In the genomic region with DNA sequence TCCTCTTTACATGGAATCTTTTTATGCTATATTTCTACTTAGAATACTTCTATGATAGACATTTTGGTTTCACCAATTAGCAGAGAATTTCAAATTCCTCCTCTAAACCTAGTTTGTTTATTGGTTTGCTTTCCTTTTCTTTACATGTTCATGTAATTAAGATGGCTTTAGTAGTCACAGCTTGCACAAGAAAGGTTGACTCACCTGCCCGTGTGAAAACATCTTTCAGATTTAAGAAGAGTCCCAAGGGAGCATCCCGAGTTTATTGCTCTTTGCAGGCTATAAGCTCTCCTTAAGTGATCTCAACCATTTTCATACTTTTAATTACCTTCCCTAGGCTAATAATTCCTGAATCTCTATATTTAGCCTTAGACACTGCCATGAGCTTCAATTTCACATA, we compare ENCODE assay signal across 1 cellular context.
TF ChIP-seq lines count a peak whose summit lies in the region.

No MANE protein-coding gene starts in this region.

TF ChIP-seq in A549, 52 proteins besides CTCF, POLR2A, EP300 and RAD21 (continued from another document):
- no peak for TF ChIP-seq E2F6 (IDR thresholded peaks at IDR 0.05; ENCODE audit: borderline replicate concordance, low read depth)
- TF ChIP-seq EHMT2 (IDR thresholded peaks at IDR 0.05; ENCODE audit: low read depth) = no peak
- TF ChIP-seq MAX (IDR thresholded peaks at IDR 0.05) = no peak
- TF ChIP-seq CHD2 (IDR thresholded peaks at IDR 0.05; ENCODE audit: low read length, partially characterized antibody) = no peak
- no peak for TF ChIP-seq REST (IDR thresholded peaks at IDR 0.05)
- no peak for TF ChIP-seq FOSB (CRISPR knock-in tag; IDR thresholded peaks at IDR 0.05)
- TF ChIP-seq JUNB (IDR thresholded peaks at IDR 0.05) = no peak
- TF ChIP-seq ZC3H11A (IDR thresholded peaks at IDR 0.05) = no peak
- no peak for TF ChIP-seq FOXS1 (CRISPR knock-in tag; IDR thresholded peaks at IDR 0.05)
- TF ChIP-seq GATA3 (IDR thresholded peaks at IDR 0.05; ENCODE audit: borderline replicate concordance) = no peak
